In genomic region chr19:13825489-13826475, GRCh38 we compare ENCODE assay signal across 9 cellular contexts. TPM values are rescaled to one million over a fixed set of nuclear protein-coding genes. Genes with fewer than 3 reads are reported as not detected.
DNase-seq lines count a peak whose midpoint lies in the region; ATAC-seq and TF ChIP-seq lines count a peak whose summit lies in the region.
"Had no signal": no experiment of that assay in that cellular context is flagged by ENCODE, and none has a peak within 500 bp of the region (broad histone marks: within the 10 kb centered on the region; RNA-seq: fewer than 3 reads in every experiment).

No MANE protein-coding gene starts in this region.

- peak; percentile 18 for ATAC-seq in activated CD8-positive, alpha-beta memory T cell treated with anti-CD3 and anti-CD28 coated beads, Interleukin-2, amount 10 ng/mL, durations not matched to agents 7 days and 5 days
- peak; percentile 39 for ATAC-seq in stimulated activated naive CD8-positive, alpha-beta T cell treated with anti-CD3 and anti-CD28 coated beads, Interleukin-15, Interleukin-2, amounts not matched to agents 100 U/mL and 50 U/mL, for 24 hours
- no peak for ATAC-seq in GM18505 (IDR thresholded peaks at IDR 0.05; ENCODE audit: unreplicated experiment)

- peaks cover 7% of the 10 kb centered on the region for H3K4me1 Mint-ChIP-seq in activated CD8-positive, alpha-beta memory T cell treated with anti-CD3 and anti-CD28 coated beads, Interleukin-2, amount 10 ng/mL, durations not matched to agents 7 days and 5 days
- peaks cover 8% of the 10 kb centered on the region for H3K4me1 Mint-ChIP-seq in endodermal cell

- no peak overlapping the region for H3K27ac ChIP-seq in endodermal cell (ENCODE audit: low read depth, low read length)

- peaks cover 12% of the 10 kb centered on the region for H3K36me3 Mint-ChIP-seq in activated CD8-positive, alpha-beta memory T cell treated with anti-CD3 and anti-CD28 coated beads, Interleukin-2, amount 10 ng/mL, durations not matched to agents 7 days and 5 days
- peaks cover 66% of the 10 kb centered on the region for H3K36me3 Mint-ChIP-seq in endodermal cell (ENCODE audit: low read depth)

- H3K9ac ChIP-seq in endodermal cell (ENCODE audit: extremely low read depth, low read length, poor library complexity, severe bottlenecking) = no peak overlapping the region

- no peaks in the 10 kb centered on the region for H3K4me1 ChIP-seq in endodermal cell (ENCODE audit: control insufficient read depth, insufficient read depth, low read length)

- no peak for DNase-seq in activated CD8-positive, alpha-beta memory T cell treated with anti-CD3 and anti-CD28 coated beads, Interleukin-2, amount 10 ng/mL, durations not matched to agents 7 days and 5 days
- DNase-seq in activated CD8-positive, alpha-beta memory T cell treated with anti-CD3 and anti-CD28 coated beads for 24 hours = no peak
- DNase-seq in NB4 (ENCODE audit: low read depth) (peak; percentile 45), endodermal cell (peak; percentile 95), NCI-H526 treated with DMSO at 0.1 percent for 48 hours (lab: John Stamatoyannopoulos, UW) (no peak), DMS153 (lab: John Stamatoyannopoulos, UW) (no peak)
- no peak for DNase-seq in stimulated activated naive CD8-positive, alpha-beta T cell treated with anti-CD3 and anti-CD28 coated beads, Interleukin-15, Interleukin-2, amounts not matched to agents 100 U/mL and 50 U/mL, for 24 hours
- DNase-seq: activated CD8-positive, alpha-beta memory T cell treated with anti-CD3 and anti-CD28 coated beads, Interleukin-2, amount 50 U/mL, for 48 hours had no signal

- no peaks in the 10 kb centered on the region for H3K9me3 ChIP-seq in endodermal cell (ENCODE audit: control insufficient read depth, low read length)

- H3K36me3 ChIP-seq in endodermal cell (ENCODE audit: control insufficient read depth, insufficient read depth, low read length) = peaks cover 9% of the 10 kb centered on the region

- no peak overlapping the region for H3K27ac Mint-ChIP-seq in activated CD8-positive, alpha-beta memory T cell treated with anti-CD3 and anti-CD28 coated beads, Interleukin-2, amount 10 ng/mL, durations not matched to agents 7 days and 5 days
- H3K27ac Mint-ChIP-seq in endodermal cell = peak overlapping the region; percentile 70

- H3K4me3 ChIP-seq in NB4 (ENCODE audit: low read depth, low read length) = no peak overlapping the region
- H3K4me3 ChIP-seq in endodermal cell (ENCODE audit: low read length) = no peak overlapping the region

- TF ChIP-seq CTCF in NB4 (IDR thresholded peaks at IDR 0.05; ENCODE audit: low read depth, low read length) (no peak), endodermal cell (conservative IDR thresholded peaks at IDR 0.05) (peak; percentile 62)

- 89 to 91% methylated on average over 16 to 30 of the region's 30 CpGs for WGBS in endodermal cell (ENCODE audit: insufficient coverage in 1 of 2, insufficient read length in 1 of 2), 2 experiments

- H3K27me3 Mint-ChIP-seq in activated CD8-positive, alpha-beta memory T cell treated with anti-CD3 and anti-CD28 coated beads, Interleukin-2, amount 10 ng/mL, durations not matched to agents 7 days and 5 days = no peaks in the 10 kb centered on the region
- no peaks in the 10 kb centered on the region for H3K27me3 Mint-ChIP-seq in endodermal cell (ENCODE audit: insufficient read depth)

- TF ChIP-seq POLR2A in NB4 (IDR thresholded peaks at IDR 0.05; ENCODE audit: extremely low read depth, insufficient read length) (no peak), GM18505 (IDR thresholded peaks at IDR 0.05; ENCODE audit: borderline replicate concordance, extremely low read depth, insufficient read depth, insufficient read length) (no peak)

- H3K9me3 Mint-ChIP-seq in activated CD8-positive, alpha-beta memory T cell treated with anti-CD3 and anti-CD28 coated beads, Interleukin-2, amount 10 ng/mL, durations not matched to agents 7 days and 5 days (ENCODE audit: low read depth) = no peaks in the 10 kb centered on the region
- no peaks in the 10 kb centered on the region for H3K9me3 Mint-ChIP-seq in endodermal cell

- CTCF ChIA-PET in activated CD8-positive, alpha-beta memory T cell treated with anti-CD3 and anti-CD28 coated beads, Interleukin-2, amount 10 ng/mL, durations not matched to agents 7 days and 5 days (lab: Charles Lee) = interaction anchor here (0.6 kb wide), 1 partner anchor 114 kb away, joined by 3 read pairs; no protein-coding TSS in a partner anchor

- no peaks in the 10 kb centered on the region for H3K27me3 ChIP-seq in endodermal cell (ENCODE audit: control insufficient read depth, insufficient read depth, low read length, poor library complexity, severe bottlenecking)

- no peak overlapping the region for H3K4me3 Mint-ChIP-seq in activated CD8-positive, alpha-beta memory T cell treated with anti-CD3 and anti-CD28 coated beads, Interleukin-2, amount 10 ng/mL, durations not matched to agents 7 days and 5 days
- no peak overlapping the region for H3K4me3 Mint-ChIP-seq in endodermal cell

RNA-seq across cellular contexts. Expression of gene ZSWIM4, which starts 30.5 kb away (rescaled TPM):
- total RNA-seq in activated CD8-positive, alpha-beta memory T cell treated with anti-CD3 and anti-CD28 coated beads, Interleukin-2, amount 10 ng/mL, durations not matched to agents 7 days and 5 days = 1 to 10 TPM; 8.1 to 8.4 TPM
- total RNA-seq in endodermal cell = 10 to 100 TPM; 30.0 to 41.9 TPM
- polyA plus RNA-seq in endodermal cell (2013, experiment 1 of 2) = 22.9 TPM
- polyA plus RNA-seq in endodermal cell (2013, experiment 2 of 2) = 20.7 TPM

RNA-seq across cellular contexts. Expression of gene NANOS3, which starts 51.2 kb away (rescaled TPM):
- 1 to 10 TPM; 1.1 to 2.8 TPM for total RNA-seq in activated CD8-positive, alpha-beta memory T cell treated with anti-CD3 and anti-CD28 coated beads, Interleukin-2, amount 10 ng/mL, durations not matched to agents 7 days and 5 days
- total RNA-seq in endodermal cell = under 1 TPM in 1 of 2 donors, not detected in 1; 0.64 TPM
- polyA plus RNA-seq in endodermal cell (2013, experiment 1 of 2) = 2.6 TPM
- polyA plus RNA-seq in endodermal cell (2013, experiment 2 of 2) = 2.0 TPM

RNA-seq across cellular contexts. Expression of gene C19orf53, which starts 51.5 kb away (rescaled TPM):
- 10 to 100 TPM; 77.7 to 94.0 TPM for total RNA-seq in activated CD8-positive, alpha-beta memory T cell treated with anti-CD3 and anti-CD28 coated beads, Interleukin-2, amount 10 ng/mL, durations not matched to agents 7 days and 5 days
- 100 to 1,000 TPM; 106 to 114 TPM for total RNA-seq in endodermal cell
- 141 TPM for polyA plus RNA-seq in endodermal cell (2013, experiment 1 of 2)
- 125 TPM for polyA plus RNA-seq in endodermal cell (2013, experiment 2 of 2)

Comparison
In these comparisons a context has a peak if more than half of its experiments do, and no peak if none do; other contexts are left out.
1. DNase-seq: peak in NB4 (single experiment) and endodermal cell (single experiment); none in activated CD8-positive, alpha-beta memory T cell treated with anti-CD3 and anti-CD28 coated beads, Interleukin-2, amount 10 ng/mL, durations not matched to agents 7 days and 5 days (single experiment), activated CD8-positive, alpha-beta memory T cell treated with anti-CD3 and anti-CD28 coated beads for 24 hours (single experiment), stimulated activated naive CD8-positive, alpha-beta T cell treated with anti-CD3 and anti-CD28 coated beads, Interleukin-15, Interleukin-2, amounts not matched to agents 100 U/mL and 50 U/mL, for 24 hours (single experiment), NCI-H526 treated with DMSO at 0.1 percent for 48 hours (single experiment) and DMS153 (single experiment).